In genomic region chr17:45320931-45321461, GRCh38 we compare ENCODE assay signal across 9 cellular contexts. TPM values are rescaled to one million over a fixed set of nuclear protein-coding genes. Genes with fewer than 3 reads are reported as not detected.
DNase-seq lines count a peak whose midpoint lies in the region; ATAC-seq and TF ChIP-seq lines count a peak whose summit lies in the region.
"Had no signal": no experiment of that assay in that cellular context is flagged by ENCODE, and none has a peak within 500 bp of the region (broad histone marks: within the 10 kb centered on the region; RNA-seq: fewer than 3 reads in every experiment).

No MANE protein-coding gene starts in this region.

- intact Hi-C loops in PC-9 (cut with micrococcal nuclease; ENCODE audit: unreplicated experiment) (loop anchor here (1.0 kb wide), 1 partner anchor 50 kb away; no protein-coding TSS in a partner anchor), gastrocnemius medialis (cut with DNase I; ENCODE audit: low total_unique reads) (no loop called here)

- CTCF ChIA-PET in PC-9 (lab: Charles Lee) = interaction anchor here (0.6 kb wide), 1 partner anchor 45 kb away, joined by 3 read pairs; no protein-coding TSS in a partner anchor

- H3K4me1 ChIP-seq in PC-9 (replicated peaks; ENCODE audit: insufficient read depth) = peaks cover 49% of the 10 kb centered on the region
- H3K4me1 ChIP-seq in gastrocnemius medialis = peaks cover 8 to 9% of the 10 kb centered on the region in 2 donors

- no peaks in the 10 kb centered on the region for H3K9me2 ChIP-seq in PC-9 (ENCODE audit: insufficient read depth)

- H3K27ac ChIP-seq in PC-9 = peak overlapping the region; percentile 95
- peak overlapping the region in 3 of 4 donors; percentile 7 to 41 (median 22) for H3K27ac ChIP-seq in gastrocnemius medialis
- H3K27ac ChIP-seq in WERI-Rb-1 = no peak overlapping the region

- no peak overlapping the region for H2AFZ ChIP-seq in PC-9

- H3K27me3 ChIP-seq in PC-9 (ENCODE audit: insufficient read depth, low read depth) = no peaks in the 10 kb centered on the region
- H3K27me3 ChIP-seq in gastrocnemius medialis = no peaks in the 10 kb centered on the region
- H3K27me3 ChIP-seq in WERI-Rb-1 (ENCODE audit: insufficient read depth, low read depth, severe bottlenecking) = no peaks in the 10 kb centered on the region

- TF ChIP-seq CTCF in PC-9 (conservative IDR thresholded peaks at IDR 0.05) = no peak
- no peak for TF ChIP-seq CTCF in epithelial cell of proximal tubule (conservative IDR thresholded peaks at IDR 0.05; ENCODE audit: low read depth, low read length)
- no peak for TF ChIP-seq CTCF in gastrocnemius medialis (IDR thresholded peaks at IDR 0.05 in 4 of 5, conservative IDR thresholded peaks at IDR 0.05 in 1 of 5)
- TF ChIP-seq CTCF in WERI-Rb-1 (IDR thresholded peaks at IDR 0.05; ENCODE audit: low read depth, low read length) = no peak

- H3K9me3 ChIP-seq in PC-9 (ENCODE audit: insufficient read depth, low read depth) = no peaks in the 10 kb centered on the region
- no peaks in the 10 kb centered on the region for H3K9me3 ChIP-seq in gastrocnemius medialis
- no peaks in the 10 kb centered on the region for H3K9me3 ChIP-seq in WERI-Rb-1 (ENCODE audit: severe bottlenecking)

- H3K4me2 ChIP-seq in PC-9 = peak overlapping the region; percentile 98

- H3F3A ChIP-seq in PC-9 (ENCODE audit: insufficient read depth, low read depth) = peaks cover 59% of the 10 kb centered on the region

- POLR2A ChIA-PET in PC-9 (lab: Charles Lee; ENCODE audit: unreplicated experiment) = interaction anchor here (1.2 kb wide), 1 partner anchor 51 kb away, joined by 5 read pairs; no protein-coding TSS in a partner anchor

- DNase-seq in GM04503 (ENCODE audit: low read depth) (peak; percentile 98), PC-9 (peak; percentile 62 to 98), epithelial cell of proximal tubule (ENCODE audit: low read depth) (peak; percentile 67), gastrocnemius medialis (no peak), WERI-Rb-1 (no peak), NCI-H2171 treated with DMSO at 0.1 percent for 48 hours (lab: John Stamatoyannopoulos, UW) (no peak), NCI-H345 treated with DMSO at 0.1 percent for 48 hours (lab: John Stamatoyannopoulos, UW; ENCODE audit: unreplicated experiment) (no peak), SKM-1 treated with dmso at 0.1 percent for 144 hours (lab: John Stamatoyannopoulos, UW; ENCODE audit: unreplicated experiment) (no peak)
- DNase-seq: NCI-H446 treated with DMSO at 0.1 percent for 48 hours had no signal

- no peak for ATAC-seq in gastrocnemius medialis

- BruUV-seq in PC-9 (replicated peaks; lab: Mats Ljungman, UMichigan) = no TSS peak

- TF ChIP-seq POLR2A in gastrocnemius medialis (IDR thresholded peaks at IDR 0.05) = no peak

- in situ Hi-C loops in gastrocnemius medialis (cut with MboI; ENCODE audit: low sequenced_read_pairs in 4 of 4) = loop anchor here in 3 of 4 donors (10.0 kb wide), 4 partner anchors 46 to 96 kb away; partner anchors contain the start of gene FMNL1 (in 1 of the 3)

- no peaks in the 10 kb centered on the region for H4K20me1 ChIP-seq in PC-9 (ENCODE audit: insufficient read depth)

- H3K79me2 ChIP-seq in PC-9 (ENCODE audit: low read depth) = peaks cover 10% of the 10 kb centered on the region

- H3K4me3 ChIP-seq in PC-9 (peak overlapping the region; percentile 7; the same call in 1 of the 2 replicates), epithelial cell of proximal tubule (ENCODE audit: low read depth, low read length) (no peak overlapping the region), gastrocnemius medialis (no peak overlapping the region), WERI-Rb-1 (ENCODE audit: low read depth, low read length) (no peak overlapping the region)

- no peaks in the 10 kb centered on the region for H3K36me3 ChIP-seq in PC-9 (ENCODE audit: low read depth)
- H3K36me3 ChIP-seq in gastrocnemius medialis = no peaks in the 10 kb centered on the region
- no peaks in the 10 kb centered on the region; the same call in 1 of the 2 replicates for H3K36me3 ChIP-seq in WERI-Rb-1

RNA-seq across cellular contexts. Expression of gene MAP3K14, which starts 4.2 kb away (rescaled TPM):
- total RNA-seq in PC-9 (2021) (58.3 and 72.4 TPM in 2 replicates), epithelial cell of proximal tubule (6.6 and 9.5 TPM in 2 replicates), gastrocnemius medialis (10 to 100 TPM; 18.0 to 62.8 (median 34.0) TPM)

RNA-seq across cellular contexts. Expression of gene SPATA32, which starts 59.1 kb away (rescaled TPM):
- total RNA-seq in PC-9 (2021) (0.35 and 0.48 TPM in 2 replicates), epithelial cell of proximal tubule (not detected in 2 replicates), gastrocnemius medialis (not detected)

Comparison
In these comparisons a context has a peak if more than half of its experiments do, and no peak if none do; other contexts are left out.
1. DNase-seq: peak in GM04503 (single experiment), PC-9 (2 of 2) and epithelial cell of proximal tubule (single experiment); none in gastrocnemius medialis (0 of 2), WERI-Rb-1 (single experiment), NCI-H2171 treated with DMSO at 0.1 percent for 48 hours (single experiment), NCI-H345 treated with DMSO at 0.1 percent for 48 hours (single experiment) and SKM-1 treated with dmso at 0.1 percent for 144 hours (single experiment).